Comparison of ENCODE assay signal across 31 cellular contexts in the genomic region with DNA sequence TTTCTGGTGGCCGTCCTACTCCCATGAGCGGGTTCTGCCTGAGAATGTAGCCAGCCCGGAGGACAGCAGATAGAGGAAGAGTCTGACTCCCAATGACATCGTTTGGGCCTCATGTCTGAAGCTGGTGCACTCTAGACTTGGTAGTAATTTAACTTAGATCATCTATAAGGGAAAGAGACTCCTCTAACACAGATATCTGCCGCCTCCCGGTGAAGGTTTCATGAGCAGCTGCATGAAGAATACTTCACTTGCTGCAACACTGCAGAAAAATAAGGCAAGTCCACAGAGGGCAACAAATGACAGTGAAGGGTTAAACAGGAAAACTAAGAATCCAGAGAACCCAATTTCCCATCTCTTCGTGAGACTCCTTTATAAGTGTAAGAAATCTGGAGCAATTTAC. TPM values are rescaled to one million over a fixed set of nuclear protein-coding genes. Genes with fewer than 3 reads are reported as not detected.
DNase-seq lines count a peak whose midpoint lies in the region; FAIRE-seq and TF ChIP-seq lines count a peak whose summit lies in the region.
"Had no signal": no experiment of that assay in that cellular context is flagged by ENCODE, and none has a peak within 500 bp of the region (broad histone marks: within the 10 kb centered on the region; RNA-seq: fewer than 3 reads in every experiment).

No MANE protein-coding gene starts in this region.

- H3K36me3 ChIP-seq in GM23248 (ENCODE audit: low read depth) (no peaks in the 10 kb centered on the region), OCI-LY1 (ENCODE audit: insufficient read depth, low read length) (no peaks in the 10 kb centered on the region), mammary epithelial cell (ENCODE audit: insufficient read depth, low read length) (no peaks in the 10 kb centered on the region), keratinocyte (ENCODE audit: control insufficient read depth in 2 of 2, extremely low read depth in 1 of 2, insufficient read depth in 2 of 2, low read length in 2 of 2) (no peaks in the 10 kb centered on the region)
- H3K36me3 ChIP-seq: BLaER1, gastroesophageal sphincter, ovary had no signal

- CTCF ChIA-PET in mammary epithelial cell (lab: Charles Lee; ENCODE audit: low non-redundant PET), result no interaction called here

- H3K9me1 ChIP-seq in keratinocyte (ENCODE audit: control insufficient read depth, extremely low read depth, insufficient read depth, low read length), result no peaks in the 10 kb centered on the region

- H2AFZ ChIP-seq in GM23248 (0 out of 2 replicates have a peak overlapping the region, but pooled peaks have one; percentile 7), OCI-LY1 (ENCODE audit: low read length) (no peak overlapping the region), mammary epithelial cell (ENCODE audit: low read depth, low read length) (peak overlapping the region; percentile 58), keratinocyte (ENCODE audit: control insufficient read depth, low read length) (peak overlapping the region; percentile 2)
- H2AFZ ChIP-seq: hepatocyte had no signal

- no peak overlapping the region for H3K9ac ChIP-seq in GM23248
- no peak overlapping the region for H3K9ac ChIP-seq in OCI-LY1 (ENCODE audit: low read length)
- H3K9ac ChIP-seq in mammary epithelial cell (ENCODE audit: insufficient read depth, low read length), result no peak overlapping the region
- peak overlapping the region; percentile 24 for H3K9ac ChIP-seq in keratinocyte (ENCODE audit: control insufficient read depth, extremely low read depth, insufficient read depth, low read length)
- H3K9ac ChIP-seq: BLaER1 had no signal

- H3K4me1 ChIP-seq in GM23248 (ENCODE audit: insufficient read depth), result peaks cover 28% of the 10 kb centered on the region
- peaks cover under 1% of the 10 kb centered on the region for H3K4me1 ChIP-seq in OCI-LY1 (ENCODE audit: insufficient read depth, low read length, severe bottlenecking)
- H3K4me1 ChIP-seq in mammary epithelial cell (ENCODE audit: insufficient read depth, low read length), result peaks cover 23% of the 10 kb centered on the region
- peaks cover 21% of the 10 kb centered on the region for H3K4me1 ChIP-seq in keratinocyte (ENCODE audit: control insufficient read depth, extremely low read depth, insufficient read depth, low read length)

- H3K9me3 ChIP-seq in GM23248 (ENCODE audit: low read depth) (no peaks in the 10 kb centered on the region), OCI-LY1 (ENCODE audit: low read length) (no peaks in the 10 kb centered on the region), mammary epithelial cell (replicated peaks; ENCODE audit: insufficient read depth, low read length) (no peaks in the 10 kb centered on the region), keratinocyte (ENCODE audit: control insufficient read depth, low read depth, low read length) (no peaks in the 10 kb centered on the region)
- H3K9me3 ChIP-seq: BLaER1, gastroesophageal sphincter, ovary had no signal

- H4K20me1 ChIP-seq in GM23248 (ENCODE audit: insufficient read depth), result no peaks in the 10 kb centered on the region
- no peaks in the 10 kb centered on the region for H4K20me1 ChIP-seq in OCI-LY1 (ENCODE audit: insufficient read depth, low read length)
- no peaks in the 10 kb centered on the region for H4K20me1 ChIP-seq in mammary epithelial cell (ENCODE audit: insufficient read depth, low read length)
- no peaks in the 10 kb centered on the region for H4K20me1 ChIP-seq in keratinocyte (ENCODE audit: control insufficient read depth, extremely low read depth, insufficient read depth, low read length)
- H4K20me1 ChIP-seq: BLaER1 had no signal

- TF ChIP-seq CTCF in OCI-LY1 (IDR thresholded peaks at IDR 0.05; ENCODE audit: low read length) (0 out of 2 replicates have a peak, but pooled peaks have one; percentile 5), mammary epithelial cell (conservative IDR thresholded peaks at IDR 0.05 in 1 of 2, IDR thresholded peaks at IDR 0.05 in 1 of 2; ENCODE audit: extremely low read depth in 1 of 2, insufficient read depth in 1 of 2, low read depth in 1 of 2, low read length in 2 of 2) (peak in 1 of 2 donors; percentile 8), keratinocyte (optimal IDR thresholded peaks at IDR 0.05 in 1 of 3, IDR thresholded peaks at IDR 0.05 in 1 of 3, conservative IDR thresholded peaks at IDR 0.05 in 1 of 3; ENCODE audit: extremely low read depth in 1 of 3, insufficient read depth in 2 of 3, low read length in 3 of 3) (peak in 1 of 3 experiments; percentile 34)

- peaks cover 7% of the 10 kb centered on the region; the same call in 1 of the 2 replicates for H3F3A ChIP-seq in GM23248 (ENCODE audit: insufficient read depth)
- H3F3A ChIP-seq in OCI-LY1 (ENCODE audit: insufficient read depth, low read length), result 0 out of 2 replicates have a peak, but pooled peaks cover 2% of the 10 kb centered on the region

- in situ Hi-C loops in GM23248 (cut with MboI) (no loop called here), mammary epithelial cell (cut with MboI; ENCODE audit: low sequenced_read_pairs in 2 of 2) (loop anchor here in 1 of 2 donors (10.0 kb wide), 1 partner anchor 73 kb away; the partner anchor contains the start of gene GPHA2)

- dilution Hi-C loops in mammary epithelial cell (cut with HindIII; ENCODE audit: low sequenced_read_pairs), result loop anchor here (10.0 kb wide), 1 partner anchor 233 kb away; the partner anchor contains the start of gene SF1
- dilution Hi-C loops in keratinocyte (cut with MboI; ENCODE audit: extremely low pct_ligation_motif_present, low sequenced_read_pairs), result no loop called here

- no peak for TF ChIP-seq POLR2A in GM12891 (IDR thresholded peaks at IDR 0.05; ENCODE audit: low read depth, low read length)

- no peaks in the 10 kb centered on the region for H3K79me2 ChIP-seq in GM23248 (ENCODE audit: insufficient read depth)
- H3K79me2 ChIP-seq in OCI-LY1 (ENCODE audit: insufficient read depth, low read length), result no peaks in the 10 kb centered on the region
- no peaks in the 10 kb centered on the region for H3K79me2 ChIP-seq in mammary epithelial cell (ENCODE audit: insufficient read depth, low read length)
- H3K79me2 ChIP-seq in keratinocyte (ENCODE audit: control insufficient read depth, insufficient read depth, low read length), result no peaks in the 10 kb centered on the region
- H3K79me2 ChIP-seq: hepatocyte had no signal

- FAIRE-seq in keratinocyte (lab: Jason Lieb, UNC) (no peak), GM12891 (lab: Jason Lieb, UNC) (no peak)
- FAIRE-seq: RCC 7860 had no signal

- intact Hi-C loops in mammary epithelial cell (cut with micrococcal nuclease), result no loop called here

- no TSS peak for BruUV-seq in mammary epithelial cell (replicated peaks; lab: Mats Ljungman, UMichigan)

- H3K9me2 ChIP-seq in GM23248 (ENCODE audit: insufficient read depth), result no peaks in the 10 kb centered on the region
- no peaks in the 10 kb centered on the region for H3K9me2 ChIP-seq in OCI-LY1 (ENCODE audit: low read depth, low read length)

- H3K27ac ChIP-seq in GM23248, result peak overlapping the region; percentile 88
- H3K27ac ChIP-seq in OCI-LY1 (ENCODE audit: low read depth, low read length, poor library complexity, severe bottlenecking), result no peak overlapping the region
- H3K27ac ChIP-seq in mammary epithelial cell (ENCODE audit: insufficient read depth, low read depth, low read length), result peak overlapping the region; percentile 89
- H3K27ac ChIP-seq in keratinocyte (ENCODE audit: control insufficient read depth, insufficient read depth, low read length), result peak overlapping the region; percentile 94
- H3K27ac ChIP-seq: BLaER1, gastroesophageal sphincter, ovary had no signal

- no peak overlapping the region for H3K4me2 ChIP-seq in GM23248 (ENCODE audit: unreplicated experiment)
- H3K4me2 ChIP-seq in OCI-LY1 (ENCODE audit: low read length), result no peak overlapping the region
- no peak overlapping the region for H3K4me2 ChIP-seq in mammary epithelial cell (ENCODE audit: insufficient read depth, low read depth, low read length)
- H3K4me2 ChIP-seq in keratinocyte (ENCODE audit: control insufficient read depth, extremely low read depth, insufficient read depth, low read depth, low read length), result no peak overlapping the region
- H3K4me2 ChIP-seq: BLaER1, hepatocyte had no signal

- no peak overlapping the region for H3K4me3 ChIP-seq in GM23248
- H3K4me3 ChIP-seq in OCI-LY1 (ENCODE audit: low read depth, low read length, poor library complexity, severe bottlenecking), result no peak overlapping the region
- H3K4me3 ChIP-seq in mammary epithelial cell (replicated peaks in 1 of 3; ENCODE audit: insufficient read depth in 1 of 3, low read depth in 2 of 3, low read length in 3 of 3), result no peak overlapping the region
- no peak overlapping the region for H3K4me3 ChIP-seq in keratinocyte (ENCODE audit: control insufficient read depth in 2 of 3, extremely low read depth in 1 of 3, insufficient read depth in 2 of 3, low read depth in 1 of 3, low read length in 3 of 3)
- H3K4me3 ChIP-seq: BLaER1, gastroesophageal sphincter, hepatocyte, ovary, skin epidermis had no signal

- H3K27me3 ChIP-seq in GM23248 (replicated peaks; ENCODE audit: insufficient read depth) (no peaks in the 10 kb centered on the region), OCI-LY1 (ENCODE audit: insufficient read depth, low read length) (no peaks in the 10 kb centered on the region), mammary epithelial cell (ENCODE audit: insufficient read depth, low read length) (no peaks in the 10 kb centered on the region), keratinocyte (ENCODE audit: control insufficient read depth, extremely low read depth, insufficient read depth, low read length) (no peaks in the 10 kb centered on the region)
- H3K27me3 ChIP-seq: BLaER1, gastroesophageal sphincter, hepatocyte, ovary had no signal

- no peak for DNase-seq in GM23248
- no peak for DNase-seq in mammary epithelial cell
- no peak for DNase-seq in keratinocyte (ENCODE audit: low read depth, low spot score)
- DNase-seq in NCI-H1105 (lab: John Stamatoyannopoulos, UW), result no peak
- no peak for DNase-seq in GM12891 (ENCODE audit: insufficient read length, low spot score)
- no peak for DNase-seq in NCI-H1694 treated with DMSO at 0.1 percent for 48 hours (lab: John Stamatoyannopoulos, UW)
- no peak for DNase-seq in NCI-H187 treated with DMSO at 0.1 percent for 48 hours (lab: John Stamatoyannopoulos, UW)
- DNase-seq: activated CD4-positive, alpha-beta T cell treated with anti-CD3 and anti-CD28 coated beads, Interleukin-2, amount 10 ng/mL, durations not matched to agents 7 days and 5 days; activated effector memory CD4-positive, alpha-beta T cell treated with anti-CD3 and anti-CD28 coated beads, Interleukin-2, amount 50 U/mL, for 16 hours; activated naive CD8-positive, alpha-beta T cell treated with anti-CD3 and anti-CD28 coated beads, Interleukin-2, amount 10 ng/mL, durations not matched to agents 7 days and 5 days; activated T-cell treated with anti-CD3 and anti-CD28 coated beads, Interleukin-2, amount 50 U/mL, for 1 hour; aorta; cortex of kidney; DMS153; effector memory CD8-positive, alpha-beta T cell; NCI-H1436 treated with DMSO at 0.1 percent for 48 hours; NCI-H2107; ovary; stimulated activated naive CD4-positive, alpha-beta T cell had no signal

- 72 to 73% methylated on average over 7 of the region's 7 CpGs for WGBS in GM23248 (ENCODE audit: low coverage in 1 of 2, low lambda C conversion rate in 2 of 2, missing lambda C conversion rate in 2 of 2), 2 experiments
- WGBS in mammary epithelial cell (ENCODE audit: low coverage, missing lambda C conversion rate), result 100% methylated on average over 4 of the region's 7 CpGs

RNA-seq across cellular contexts. Expression of gene ARL2, which starts 5.9 kb away (rescaled TPM):
- total RNA-seq in GM23248 (2014; rRNA removed; shearing (Covaris generic)), result 96.6 and 115 TPM in 2 replicates
- polyA plus RNA-seq in GM23248 (2016; fragmentation: Nextera tagmentation; extraction: Ambion mirVana) (143 and 155 TPM in 2 replicates), mammary epithelial cell (86.4 TPM), keratinocyte (77.8 to 89.0 TPM (median 77.8 TPM) in 3 replicates)
- total RNA-seq in mammary epithelial cell, result 10 to 100 TPM; 50.3 to 51.2 TPM
- polyA minus RNA-seq in mammary epithelial cell (25.2 TPM), keratinocyte (17.5 to 33.4 TPM (median 25.2 TPM) in 3 replicates)
- 15.0 TPM for polyA plus RNA-seq in keratinocyte (2011; ENCODE audit: low read depth)
- 49.1 and 82.3 TPM in 2 replicates for polyA plus RNA-seq in keratinocyte (2011; cell fraction: cytosol; rRNA removed)
- polyA plus RNA-seq in keratinocyte (2011; cell fraction: nucleus; rRNA removed), result 23.1 and 27.0 TPM in 2 replicates
- 70.9 and 92.3 TPM in 2 replicates for polyA plus RNA-seq in keratinocyte (2012; ENCODE audit: low replicate concordance)
- 103 TPM for polyA minus RNA-seq in keratinocyte (2011; cell fraction: cytosol; rRNA and poly(A)+ RNA removed)
- 9.1 and 12.0 TPM in 2 replicates for polyA minus RNA-seq in keratinocyte (2011; cell fraction: nucleus; rRNA and poly(A)+ RNA removed)
- 94.2 TPM for polyA plus RNA-seq in GM12891 (2012; ENCODE audit: low read depth, missing spikeins)

RNA-seq across cellular contexts. Expression of gene BATF2, which starts 11.2 kb away (rescaled TPM):
- total RNA-seq in GM23248 (2014; rRNA removed; shearing (Covaris generic)), result 4.0 TPM in 1 of 2 replicates, not detected in the other
- polyA plus RNA-seq in GM23248 (2016; fragmentation: Nextera tagmentation; extraction: Ambion mirVana) (0.57 and 0.79 TPM in 2 replicates), mammary epithelial cell (0.67 TPM), keratinocyte (0.09 to 0.10 TPM (median 0.10 TPM) in 3 replicates)
- 1 to 10 TPM; 1.3 to 2.4 TPM for total RNA-seq in mammary epithelial cell
- polyA minus RNA-seq in mammary epithelial cell (not detected), keratinocyte (0.29 to 0.49 TPM in 2 of 3 replicates, not detected in the other)
- 0.29 TPM for polyA plus RNA-seq in keratinocyte (2011; ENCODE audit: low read depth)
- polyA plus RNA-seq in keratinocyte (2011; cell fraction: cytosol; rRNA removed), result 0.10 and 0.12 TPM in 2 replicates
- 0.11 and 0.25 TPM in 2 replicates for polyA plus RNA-seq in keratinocyte (2011; cell fraction: nucleus; rRNA removed)
- 0.16 and 0.73 TPM in 2 replicates for polyA plus RNA-seq in keratinocyte (2012; ENCODE audit: low replicate concordance)
- not detected for polyA minus RNA-seq in keratinocyte (2011; cell fraction: cytosol; rRNA and poly(A)+ RNA removed)
- 0.53 TPM in 1 of 2 replicates, not detected in the other for polyA minus RNA-seq in keratinocyte (2011; cell fraction: nucleus; rRNA and poly(A)+ RNA removed)
- polyA plus RNA-seq in GM12891 (2012; ENCODE audit: low read depth, missing spikeins), result 0.40 TPM
- total RNA-seq: esophagus mucosa had no signal
- polyA plus RNA-seq: neural cell had no signal

RNA-seq across cellular contexts. Expression of gene SNX15, which starts 19.2 kb away (rescaled TPM):
- 14.9 and 17.5 TPM in 2 replicates for total RNA-seq in GM23248 (2014; rRNA removed; shearing (Covaris generic))
- polyA plus RNA-seq in GM23248 (2016; fragmentation: Nextera tagmentation; extraction: Ambion mirVana) (17.2 and 17.7 TPM in 2 replicates), mammary epithelial cell (12.7 TPM), keratinocyte (1.8 to 11.2 TPM (median 8.3 TPM) in 3 replicates)
- 10 to 100 TPM; 12.3 to 19.7 TPM for total RNA-seq in mammary epithelial cell
- polyA minus RNA-seq in mammary epithelial cell (6.7 TPM), keratinocyte (3.9 to 8.8 TPM (median 5.0 TPM) in 3 replicates)
- polyA plus RNA-seq in keratinocyte (2011; ENCODE audit: low read depth), result 1.0 TPM
- polyA plus RNA-seq in keratinocyte (2011; cell fraction: cytosol; rRNA removed), result 7.2 and 9.8 TPM in 2 replicates
- polyA plus RNA-seq in keratinocyte (2011; cell fraction: nucleus; rRNA removed), result 6.2 and 9.9 TPM in 2 replicates
- 8.9 and 13.0 TPM in 2 replicates for polyA plus RNA-seq in keratinocyte (2012; ENCODE audit: low replicate concordance)
- 6.1 TPM for polyA minus RNA-seq in keratinocyte (2011; cell fraction: cytosol; rRNA and poly(A)+ RNA removed)
- polyA minus RNA-seq in keratinocyte (2011; cell fraction: nucleus; rRNA and poly(A)+ RNA removed), result 1.5 and 4.3 TPM in 2 replicates
- polyA plus RNA-seq in GM12891 (2012; ENCODE audit: low read depth, missing spikeins), result 11.5 TPM

RNA-seq across cellular contexts. Expression of gene SAC3D1, which starts 33.0 kb away (rescaled TPM):
- total RNA-seq in GM23248 (2014; rRNA removed; shearing (Covaris generic)), result 8.0 and 14.9 TPM in 2 replicates
- polyA plus RNA-seq in GM23248 (2016; fragmentation: Nextera tagmentation; extraction: Ambion mirVana) (12.8 and 13.2 TPM in 2 replicates), mammary epithelial cell (24.8 TPM), keratinocyte (4.9 to 7.3 TPM (median 5.8 TPM) in 3 replicates)
- 10 to 100 TPM; 13.2 to 25.1 TPM for total RNA-seq in mammary epithelial cell
- polyA minus RNA-seq in mammary epithelial cell (7.3 TPM), keratinocyte (3.7 to 7.2 TPM (median 3.9 TPM) in 3 replicates)
- 4.0 TPM for polyA plus RNA-seq in keratinocyte (2011; ENCODE audit: low read depth)
- polyA plus RNA-seq in keratinocyte (2011; cell fraction: cytosol; rRNA removed), result 4.0 and 12.4 TPM in 2 replicates
- polyA plus RNA-seq in keratinocyte (2011; cell fraction: nucleus; rRNA removed), result 4.5 and 7.8 TPM in 2 replicates
- 6.7 and 11.1 TPM in 2 replicates for polyA plus RNA-seq in keratinocyte (2012; ENCODE audit: low replicate concordance)
- 15.7 TPM for polyA minus RNA-seq in keratinocyte (2011; cell fraction: cytosol; rRNA and poly(A)+ RNA removed)
- 1.7 and 3.0 TPM in 2 replicates for polyA minus RNA-seq in keratinocyte (2011; cell fraction: nucleus; rRNA and poly(A)+ RNA removed)
- polyA plus RNA-seq in GM12891 (2012; ENCODE audit: low read depth, missing spikeins), result 10.0 TPM

RNA-seq across cellular contexts. Expression of gene MAJIN, which starts 36.1 kb away (rescaled TPM):
- not detected in 2 replicates for total RNA-seq in GM23248 (2014; rRNA removed; shearing (Covaris generic))
- polyA plus RNA-seq in GM23248 (2016; fragmentation: Nextera tagmentation; extraction: Ambion mirVana) (not detected in 2 replicates), mammary epithelial cell (not detected), keratinocyte (0.09 TPM in 1 of 3 replicates, not detected in the others)
- total RNA-seq in mammary epithelial cell, result not detected
- polyA minus RNA-seq in mammary epithelial cell (not detected), keratinocyte (not detected in 3 replicates)
- not detected for polyA plus RNA-seq in keratinocyte (2011; ENCODE audit: low read depth)
- polyA plus RNA-seq in keratinocyte (2011; cell fraction: cytosol; rRNA removed), result not detected in 2 replicates
- polyA plus RNA-seq in keratinocyte (2011; cell fraction: nucleus; rRNA removed), result not detected in 2 replicates
- 0.17 TPM in 1 of 2 replicates, not detected in the other for polyA plus RNA-seq in keratinocyte (2012; ENCODE audit: low replicate concordance)
- not detected for polyA minus RNA-seq in keratinocyte (2011; cell fraction: cytosol; rRNA and poly(A)+ RNA removed)
- polyA minus RNA-seq in keratinocyte (2011; cell fraction: nucleus; rRNA and poly(A)+ RNA removed), result not detected in 2 replicates
- not detected for polyA plus RNA-seq in GM12891 (2012; ENCODE audit: low read depth, missing spikeins)
- total RNA-seq: activated naive CD8-positive, alpha-beta T cell treated with anti-CD3 and anti-CD28 coated beads, Interleukin-2, amount 10 ng/mL, durations not matched to agents 7 days and 5 days; aorta; cardiac septum; esophagus mucosa; G401; gastroesophageal sphincter; hepatocyte; renal cortical epithelial cell; WTC11 had no signal
- polyA plus RNA-seq: aorta, hepatocyte, neural cell, ovary had no signal
